In the genomic region with DNA sequence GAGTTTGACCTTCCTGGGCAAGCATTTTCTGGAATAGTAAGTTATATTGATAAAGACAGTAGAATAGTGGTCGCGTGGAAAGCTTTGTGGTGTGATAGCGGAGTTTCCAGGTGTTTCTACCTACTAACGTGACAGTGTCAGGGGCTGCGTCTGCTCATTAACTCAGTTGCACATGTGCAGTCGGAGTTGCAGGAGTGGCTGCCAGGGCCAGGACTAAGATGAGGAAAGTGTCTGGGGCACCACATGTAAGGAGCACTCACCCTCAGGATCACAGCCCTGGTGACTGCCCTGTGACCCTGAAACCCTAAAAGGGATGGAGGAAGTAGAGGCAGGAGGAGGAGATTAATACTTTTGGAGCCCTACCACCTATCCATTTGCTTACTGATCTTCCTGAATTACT, we compare ENCODE assay signal across 16 cellular contexts.
DNase-seq lines count a peak whose midpoint lies in the region; ATAC-seq and TF ChIP-seq lines count a peak whose summit lies in the region.
"Had no signal": no experiment of that assay in that cellular context is flagged by ENCODE, and none has a peak within 500 bp of the region (broad histone marks: within the 10 kb centered on the region; RNA-seq: fewer than 3 reads in every experiment).

No MANE protein-coding gene starts in this region.

- TF ChIP-seq CTCF in brain (conservative IDR thresholded peaks at IDR 0.05), result no peak

- H3K9me3 Mint-ChIP-seq in brain, result peaks cover 0 to 4% (median 0%) of the 10 kb centered on the region in 5 experiments

- peaks cover 53% of the 10 kb centered on the region for H3K36me3 ChIP-seq in HUES64 (ENCODE audit: insufficient read depth, low read length)
- H3K36me3 ChIP-seq: HAP-1 had no signal

- peaks cover 9% of the 10 kb centered on the region for H3K36me3 Mint-ChIP-seq in brain
- H3K36me3 Mint-ChIP-seq: CD4-positive, alpha-beta memory T cell had no signal

- DNase-seq in cardiac septum (ENCODE audit: low spot score), result peak; percentile 6
- no peak for DNase-seq in left ventricle myocardium superior
- DNase-seq in 8988T, result no peak
- no peak for DNase-seq in activated effector memory CD4-positive, alpha-beta T cell treated with anti-CD3 and anti-CD28 coated beads, Interleukin-2, amount 50 U/mL, for 16 hours
- DNase-seq: C1 segment of cervical spinal cord; Calu3; CD4-positive, alpha-beta memory T cell; COR-L47; DMS53; DMS79 treated with DMSO at 0.1 percent for 48 hours; GF-D8; HFFc6 had no signal

- no peak overlapping the region for H3K4me3 Mint-ChIP-seq in brain
- H3K4me3 Mint-ChIP-seq: CD4-positive, alpha-beta memory T cell; HFFc6 had no signal

- H3K9me3 ChIP-seq in HUES64 (ENCODE audit: insufficient read depth, low read depth, low read length), result no peaks in the 10 kb centered on the region
- H3K9me3 ChIP-seq: HAP-1 had no signal

- H3K4me1 ChIP-seq in HUES64 (ENCODE audit: insufficient read depth, low read length), result peaks cover 23% of the 10 kb centered on the region

- H3K4me3 ChIP-seq in HUES64 (ENCODE audit: low read length), result no peak overlapping the region
- H3K4me3 ChIP-seq: HAP-1 had no signal

- WGBS in HUES64, result 96% methylated on average over 6 of the region's 6 CpGs

- peaks cover 19% of the 10 kb centered on the region for H3K4me1 Mint-ChIP-seq in brain
- H3K4me1 Mint-ChIP-seq: CD4-positive, alpha-beta memory T cell had no signal

- H3K27me3 Mint-ChIP-seq in brain, result peaks cover 3% of the 10 kb centered on the region

- H3K9ac ChIP-seq in HUES64 (ENCODE audit: low read depth, low read length), result no peak overlapping the region

- intact Hi-C loops in cardiac septum (cut with DNase I), result no loop called here
- intact Hi-C loops in left ventricle myocardium superior (cut with micrococcal nuclease), result no loop called here

- H3K27ac ChIP-seq in HUES64 (ENCODE audit: low read depth, low read length), result peak overlapping the region; percentile 59; the same call in 1 of the 2 replicates

- H3K27ac Mint-ChIP-seq in brain, result peak overlapping the region in 3 of 5 experiments; percentile 26 to 91 (median 79)
- H3K27ac Mint-ChIP-seq: CD4-positive, alpha-beta memory T cell; HFFc6 had no signal

- H3K27me3 ChIP-seq in HUES64 (ENCODE audit: insufficient read depth, low read length), result no peaks in the 10 kb centered on the region

- no peak for ATAC-seq in left ventricle myocardium superior
- ATAC-seq in HG03442 (IDR thresholded peaks at IDR 0.05; ENCODE audit: unreplicated experiment), result no peak
